30 cellular contexts compared by ENCODE assay signal in genomic region chr15:43008150-43008549, GRCh38.
"Had no signal": no experiment of that assay in that cellular context is flagged by ENCODE, and none has a peak within 500 bp of the region (broad histone marks: within the 10 kb centered on the region; RNA-seq: fewer than 3 reads in every experiment).

No MANE protein-coding gene starts in this region.

- H3K9ac ChIP-seq: KMS-11 had no signal

- DNase-seq: activated CD4-positive, alpha-beta T cell treated with anti-CD3 and anti-CD28 coated beads for 36 hours; activated CD4-positive, alpha-beta T cell treated with anti-CD3 and anti-CD28 coated beads, Interleukin-2, amount 10 ng/mL, durations not matched to agents 7 days and 5 days; activated CD4-positive, alpha-beta T cell treated with anti-CD3 and anti-CD28 coated beads, Interleukin-2, amount 50 U/mL, for 48 hours; activated CD8-positive, alpha-beta T cell treated with anti-CD3 and anti-CD28 coated beads, Interleukin-2, amount 10 ng/mL, durations not matched to agents 7 days and 5 days; activated gamma-delta T cell; activated naive CD4-positive, alpha-beta T cell treated with Interleukin-2 at 50 U/mL for 16 hours; activated naive CD8-positive, alpha-beta T cell treated with anti-CD3 and anti-CD28 coated beads, Interleukin-2, amount 10 ng/mL, durations not matched to agents 7 days and 5 days; activated T-cell treated with anti-CD3 and anti-CD28 coated beads, Interleukin-2, amount 50 U/mL, for 24 hours; amygdala; MM.1S; MV-4-11; NCI-H1092; NCI-H1436 treated with DMSO at 0.1 percent for 48 hours; NCI-H1694 treated with DMSO at 0.1 percent for 48 hours; NCI-H2029; NCI-H345; NCI-H524 treated with DMSO at 0.1 percent for 48 hours; Right ventricle myocardium superior; RPMI8226; SW 1271; T-helper 1 cell; T-helper 2 cell; T-helper 9 cell had no signal

- H3K27me3 Mint-ChIP-seq: activated CD4-positive, alpha-beta T cell treated with anti-CD3 and anti-CD28 coated beads for 36 hours; activated CD4-positive, alpha-beta T cell treated with anti-CD3 and anti-CD28 coated beads, Interleukin-2, amount 10 ng/mL, durations not matched to agents 7 days and 5 days; activated naive CD4-positive, alpha-beta T cell treated with anti-CD3 and anti-CD28 coated beads, Interleukin-2, amount 50 U/mL, for 24 hours; activated naive CD8-positive, alpha-beta T cell treated with anti-CD3 and anti-CD28 coated beads, Interleukin-2, amount 10 ng/mL, durations not matched to agents 7 days and 5 days; activated T-cell treated with anti-CD3 and anti-CD28 coated beads, Interleukin-2, amount 50 U/mL, for 24 hours; central memory CD8-positive, alpha-beta T cell had no signal

- H3K4me2 ChIP-seq: KMS-11 had no signal

- H3K4me3 ChIP-seq: ascending aorta, cardiac muscle cell had no signal

- H3K4me1 Mint-ChIP-seq: activated CD4-positive, alpha-beta T cell treated with anti-CD3 and anti-CD28 coated beads for 36 hours; activated CD4-positive, alpha-beta T cell treated with anti-CD3 and anti-CD28 coated beads, Interleukin-2, amount 10 ng/mL, durations not matched to agents 7 days and 5 days; activated naive CD4-positive, alpha-beta T cell treated with anti-CD3 and anti-CD28 coated beads, Interleukin-2, amount 50 U/mL, for 24 hours; activated naive CD8-positive, alpha-beta T cell treated with anti-CD3 and anti-CD28 coated beads, Interleukin-2, amount 10 ng/mL, durations not matched to agents 7 days and 5 days; central memory CD8-positive, alpha-beta T cell had no signal

- H3K27me3 ChIP-seq: ascending aorta, cardiac muscle cell had no signal

- H3K4me3 Mint-ChIP-seq: activated CD4-positive, alpha-beta T cell treated with anti-CD3 and anti-CD28 coated beads for 36 hours; activated CD4-positive, alpha-beta T cell treated with anti-CD3 and anti-CD28 coated beads, Interleukin-2, amount 10 ng/mL, durations not matched to agents 7 days and 5 days; activated CD8-positive, alpha-beta T cell treated with anti-CD3 and anti-CD28 coated beads, Interleukin-2, amount 10 ng/mL, durations not matched to agents 7 days and 5 days; activated naive CD4-positive, alpha-beta T cell treated with anti-CD3 and anti-CD28 coated beads, Interleukin-2, amount 50 U/mL, for 24 hours; activated naive CD8-positive, alpha-beta T cell treated with anti-CD3 and anti-CD28 coated beads, Interleukin-2, amount 10 ng/mL, durations not matched to agents 7 days and 5 days; activated T-cell treated with anti-CD3 and anti-CD28 coated beads, Interleukin-2, amount 50 U/mL, for 24 hours; central memory CD8-positive, alpha-beta T cell had no signal

- H3K9me3 Mint-ChIP-seq: activated CD4-positive, alpha-beta T cell treated with anti-CD3 and anti-CD28 coated beads, Interleukin-2, amount 10 ng/mL, durations not matched to agents 7 days and 5 days; activated naive CD4-positive, alpha-beta T cell treated with anti-CD3 and anti-CD28 coated beads, Interleukin-2, amount 50 U/mL, for 24 hours; activated naive CD8-positive, alpha-beta T cell treated with anti-CD3 and anti-CD28 coated beads, Interleukin-2, amount 10 ng/mL, durations not matched to agents 7 days and 5 days; activated T-cell treated with anti-CD3 and anti-CD28 coated beads, Interleukin-2, amount 50 U/mL, for 24 hours; activated T-helper 2 cell treated with anti-CD3 and anti-CD28 coated beads, Interferon-gamma antibody, Interleukin-2, Interleukin-4, amounts not matched to agents 10 μg/mL and 5 μg/mL and 100 μg/mL, durations not matched to agents 14 hours and 24 hours and 36 hours; central memory CD8-positive, alpha-beta T cell had no signal

- ATAC-seq: activated CD4-positive, alpha-beta T cell treated with anti-CD3 and anti-CD28 coated beads for 36 hours; activated CD8-positive, alpha-beta T cell treated with anti-CD3 and anti-CD28 coated beads, Interleukin-2, amount 10 ng/mL, durations not matched to agents 7 days and 5 days; Panc1 had no signal

- H3K4me1 ChIP-seq: ascending aorta had no signal

- H3K27ac ChIP-seq: ascending aorta, cardiac muscle cell, KMS-11 had no signal

- H3K27ac Mint-ChIP-seq: activated CD4-positive, alpha-beta T cell treated with anti-CD3 and anti-CD28 coated beads for 36 hours; activated CD4-positive, alpha-beta T cell treated with anti-CD3 and anti-CD28 coated beads, Interleukin-2, amount 10 ng/mL, durations not matched to agents 7 days and 5 days; activated CD8-positive, alpha-beta T cell treated with anti-CD3 and anti-CD28 coated beads, Interleukin-2, amount 10 ng/mL, durations not matched to agents 7 days and 5 days; activated naive CD4-positive, alpha-beta T cell treated with anti-CD3 and anti-CD28 coated beads, Interleukin-2, amount 50 U/mL, for 24 hours; activated naive CD8-positive, alpha-beta T cell treated with anti-CD3 and anti-CD28 coated beads, Interleukin-2, amount 10 ng/mL, durations not matched to agents 7 days and 5 days; activated T-cell treated with anti-CD3 and anti-CD28 coated beads, Interleukin-2, amount 50 U/mL, for 24 hours; activated T-helper 2 cell treated with anti-CD3 and anti-CD28 coated beads, Interferon-gamma antibody, Interleukin-2, Interleukin-4, amounts not matched to agents 10 μg/mL and 5 μg/mL and 100 μg/mL, durations not matched to agents 14 hours and 24 hours and 36 hours had no signal

- H3K9me3 ChIP-seq: ascending aorta had no signal
